In the genomic region with DNA sequence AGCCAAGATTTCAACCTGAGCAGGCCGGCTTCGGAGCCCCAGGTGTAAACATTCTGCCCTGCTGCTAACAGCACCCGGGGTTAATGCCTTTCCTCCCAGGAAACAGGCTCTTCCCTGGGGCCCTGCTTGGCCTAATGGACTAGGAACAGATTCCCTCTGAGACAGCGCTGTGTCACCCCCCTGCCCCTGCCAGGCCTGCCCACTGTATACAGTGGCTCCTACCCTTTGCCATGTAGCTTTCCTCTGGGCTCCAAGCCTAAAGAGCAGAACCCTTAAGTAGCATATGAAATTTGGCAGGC, we compare ENCODE assay signal across 16 cellular contexts. TPM values are rescaled to one million over a fixed set of nuclear protein-coding genes. Genes with fewer than 3 reads are reported as not detected.
A peak's percentile ranks its signal among the peaks of the same experiment; 100 is the strongest.
DNase-seq lines count a peak whose midpoint lies in the region; ATAC-seq and TF ChIP-seq lines count a peak whose summit lies in the region.
"Had no signal": no experiment of that assay in that cellular context is flagged by ENCODE, and none has a peak within 500 bp of the region (broad histone marks: within the 10 kb centered on the region; RNA-seq: fewer than 3 reads in every experiment).

No MANE protein-coding gene starts in this region.

- H2BK12ac ChIP-seq in neuronal stem cell (ENCODE audit: low read length): no peak overlapping the region

- no peak overlapping the region for H3K23ac ChIP-seq in neuronal stem cell (ENCODE audit: low read depth, low read length, poor library complexity)

- H3K18ac ChIP-seq in neuronal stem cell (ENCODE audit: low read length): no peak overlapping the region

- TF ChIP-seq CTCF in left ventricle myocardium inferior (IDR thresholded peaks at IDR 0.05; ENCODE audit: borderline replicate concordance) (no peak), upper lobe of right lung (IDR thresholded peaks at IDR 0.05) (no peak)

- no CpG with 5 or more reads among the region's 4 CpGs for WGBS in neuronal stem cell (ENCODE audit: extremely low coverage in 2 of 2, insufficient read length in 2 of 2, insufficient replicate concordance in 1 of 2), 2 donors

- H3K4me1 ChIP-seq in left ventricle myocardium inferior (peaks cover 51% of the 10 kb centered on the region), neuronal stem cell (ENCODE audit: control insufficient read depth in 2 of 2, insufficient read depth in 1 of 2, low read depth in 1 of 2, low read length in 2 of 2) (peaks cover 0 to 7% of the 10 kb centered on the region in 2 donors), upper lobe of right lung (peaks cover 28% of the 10 kb centered on the region)

- H4K91ac ChIP-seq in neuronal stem cell (ENCODE audit: low read depth, low read length, poor library complexity): no peak overlapping the region

- no peaks in the 10 kb centered on the region for H3K79me1 ChIP-seq in neuronal stem cell (ENCODE audit: low read depth, low read length)

- H3K27ac ChIP-seq in left ventricle myocardium inferior (replicated peaks) (no peak overlapping the region), cingulate gyrus (ENCODE audit: low read depth, low read length) (peak overlapping the region; percentile 23), neuronal stem cell (replicated peaks; ENCODE audit: low read length) (no peak overlapping the region), upper lobe of right lung (no peak overlapping the region)
- H3K27ac ChIP-seq: PC-9 had no signal

- H2BK15ac ChIP-seq in neuronal stem cell (ENCODE audit: low read length): no peak overlapping the region

- peak; percentile 26 for DNase-seq in left ventricle myocardium superior
- no peak for DNase-seq in left ventricle myocardium inferior
- no peak for DNase-seq in neuronal stem cell (ENCODE audit: low spot score)
- DNase-seq in upper lobe of right lung: peak; percentile 33
- DNase-seq in NCI-H1105 treated with DMSO at 0.1 percent for 48 hours (lab: John Stamatoyannopoulos, UW): no peak
- DNase-seq in occipital lobe (lab: John Stamatoyannopoulos, UW): no peak
- no peak for DNase-seq in stimulated activated naive CD4-positive, alpha-beta T cell (lab: John Stamatoyannopoulos, UW)
- DNase-seq: CD4-positive, CD25-positive, alpha-beta regulatory T cell; DMS53; MG63; NCI-H1092 treated with DMSO at 0.1 percent for 48 hours; NCI-H1694; NCI-H510A treated with DMSO at 0.1 percent for 48 hours; PC-9 had no signal

- H3K4ac ChIP-seq in neuronal stem cell (ENCODE audit: low read length): no peak overlapping the region

- peak overlapping the region; percentile 23 for H3K14ac ChIP-seq in neuronal stem cell (ENCODE audit: low read length)

- H3K4me3 ChIP-seq in left ventricle myocardium inferior (no peak overlapping the region), neuronal stem cell (ENCODE audit: low read length in 2 of 2) (no peak overlapping the region), upper lobe of right lung (no peak overlapping the region)
- H3K4me3 ChIP-seq: MG63, PC-9 had no signal

- H3K9ac ChIP-seq in neuronal stem cell (ENCODE audit: low read depth, low read length, poor library complexity): no peak overlapping the region

- no peak overlapping the region for H4K8ac ChIP-seq in neuronal stem cell (ENCODE audit: low read depth, low read length)

- ATAC-seq in left ventricle myocardium superior: no peak
- no peak for ATAC-seq in upper lobe of right lung

- no peak overlapping the region for H2BK120ac ChIP-seq in neuronal stem cell (ENCODE audit: low read depth, low read length)

- H2AFZ ChIP-seq in neuronal stem cell (ENCODE audit: low read length): no peak overlapping the region
- H2AFZ ChIP-seq: PC-9 had no signal

- H3K4me2 ChIP-seq in neuronal stem cell (ENCODE audit: insufficient read depth, low read length, poor library complexity, severe bottlenecking): no peak overlapping the region
- H3K4me2 ChIP-seq: PC-9 had no signal

- H3K36me3 ChIP-seq in left ventricle myocardium inferior (no peaks in the 10 kb centered on the region), neuronal stem cell (replicated peaks in 1 of 2; ENCODE audit: control insufficient read depth in 2 of 2, insufficient read depth in 2 of 2, low read length in 2 of 2) (no peaks in the 10 kb centered on the region), upper lobe of right lung (no peaks in the 10 kb centered on the region)
- H3K36me3 ChIP-seq: MG63 had no signal

- intact Hi-C loops in left ventricle myocardium superior (cut with micrococcal nuclease) (no loop called here), left ventricle myocardium inferior (cut with micrococcal nuclease) (no loop called here), upper lobe of right lung (cut with DNase I) (no loop called here)

- H3K27me3 ChIP-seq in left ventricle myocardium inferior (ENCODE audit: low read depth) (peaks cover 13% of the 10 kb centered on the region), neuronal stem cell (ENCODE audit: control insufficient read depth in 3 of 3, insufficient read depth in 3 of 3, low read depth in 1 of 3, low read length in 3 of 3) (peaks cover 0 to 56% (median 0%) of the 10 kb centered on the region in 3 experiments), upper lobe of right lung (no peaks in the 10 kb centered on the region)
- H3K27me3 ChIP-seq: MG63 had no signal

- H2BK5ac ChIP-seq in neuronal stem cell (ENCODE audit: low read length): no peak overlapping the region

- no peaks in the 10 kb centered on the region for H3K9me3 ChIP-seq in left ventricle myocardium inferior (replicated peaks)
- no peaks in the 10 kb centered on the region for H3K9me3 ChIP-seq in neuronal stem cell (replicated peaks in 1 of 2; ENCODE audit: control insufficient read depth in 2 of 2, insufficient read depth in 1 of 2, low read depth in 1 of 2, low read length in 2 of 2)
- H3K9me3 ChIP-seq in upper lobe of right lung: no peaks in the 10 kb centered on the region
- H3K9me3 ChIP-seq: MG63 had no signal

- no peak overlapping the region for H2AK5ac ChIP-seq in neuronal stem cell (ENCODE audit: low read depth, low read length)

RNA-seq across cellular contexts. Expression of a gene that starts 28.3 kb away (rescaled TPM):
- 2.7 TPM for total RNA-seq in left ventricle myocardium superior
- total RNA-seq in left ventricle myocardium inferior: 2.9 TPM
- 5.6 TPM for polyA plus RNA-seq in neuronal stem cell (2013, experiment 1 of 2)
- polyA plus RNA-seq in neuronal stem cell (2013, experiment 2 of 2): 6.0 TPM
- total RNA-seq in upper lobe of right lung: 4.9 TPM
- total RNA-seq in occipital lobe: 7.2 TPM

RNA-seq across cellular contexts. Expression of a gene that starts 32.5 kb away (rescaled TPM):
- total RNA-seq in left ventricle myocardium superior (8.2 TPM), left ventricle myocardium inferior (7.4 TPM), upper lobe of right lung (1.2 TPM), occipital lobe (22.3 TPM)
- polyA plus RNA-seq in neuronal stem cell (2013, experiment 1 of 2): 5.6 TPM
- 4.9 TPM for polyA plus RNA-seq in neuronal stem cell (2013, experiment 2 of 2)
- total RNA-seq: A673, PC-9 had no signal

RNA-seq across cellular contexts. Expression of a gene that starts 43.0 kb away (rescaled TPM):
- 32.3 TPM for total RNA-seq in left ventricle myocardium superior
- total RNA-seq in left ventricle myocardium inferior: 25.5 TPM
- 12.5 TPM for polyA plus RNA-seq in neuronal stem cell (2013, experiment 1 of 2)
- 13.0 TPM for polyA plus RNA-seq in neuronal stem cell (2013, experiment 2 of 2)
- 23.2 TPM for total RNA-seq in upper lobe of right lung
- 10.3 TPM for total RNA-seq in occipital lobe

Comparison
In these comparisons a context has a peak if more than half of its experiments do, and no peak if none do; other contexts are left out.
1. DNase-seq: peak in left ventricle myocardium superior (single experiment) and upper lobe of right lung (single experiment); none in left ventricle myocardium inferior (single experiment), neuronal stem cell (single experiment), NCI-H1105 treated with DMSO at 0.1 percent for 48 hours (single experiment), occipital lobe (single experiment) and stimulated activated naive CD4-positive, alpha-beta T cell (0 of 6).